22 cellular contexts compared by ENCODE assay signal in the genomic region with DNA sequence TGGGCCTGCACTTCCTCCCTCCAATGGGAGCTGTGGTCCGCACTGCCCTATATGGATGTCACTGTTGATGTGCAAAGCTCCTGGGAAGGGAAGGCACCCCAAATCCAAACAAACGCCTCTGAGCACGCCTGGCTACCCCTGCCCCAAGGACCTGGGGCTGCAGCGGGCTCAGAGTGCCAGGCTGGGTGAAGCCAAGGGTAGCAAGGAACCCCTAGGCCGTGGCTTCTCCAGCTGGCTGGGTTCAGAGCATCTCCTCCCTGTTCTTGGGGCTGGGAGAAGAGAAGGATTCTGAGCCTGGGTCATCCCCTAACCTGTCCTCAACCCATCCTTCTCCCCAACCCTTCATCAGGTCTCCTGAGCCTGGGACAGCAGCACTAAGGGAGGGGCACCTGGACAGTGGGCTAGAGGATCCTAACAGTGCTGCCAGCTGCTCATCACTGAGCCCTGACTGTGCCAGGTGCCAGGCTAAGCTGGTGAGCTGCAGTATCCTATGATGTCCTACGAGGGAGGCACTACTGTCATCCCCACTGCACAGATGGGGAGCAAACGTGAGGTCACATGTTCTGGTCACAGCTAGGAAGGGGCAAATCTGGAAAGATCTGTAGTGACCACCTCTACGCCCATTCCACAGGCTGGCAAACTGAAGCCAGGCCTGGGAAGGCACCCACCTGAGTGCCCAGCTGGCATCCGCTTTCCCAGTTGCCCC. TPM values are rescaled to one million over a fixed set of nuclear protein-coding genes. Genes with fewer than 3 reads are reported as not detected.
DNase-seq lines count a peak whose midpoint lies in the region; ATAC-seq and TF ChIP-seq lines count a peak whose summit lies in the region.
"Had no signal": no experiment of that assay in that cellular context is flagged by ENCODE, and none has a peak within 500 bp of the region (broad histone marks: within the 10 kb centered on the region; RNA-seq: fewer than 3 reads in every experiment).

No MANE protein-coding gene starts in this region.

- H3K27ac Mint-ChIP-seq in brain = peak overlapping the region in 3 of 5 experiments; percentile 21 to 82 (median 71)
- H3K27ac Mint-ChIP-seq: nephron progenitor cell had no signal

- H4K8ac ChIP-seq in neuronal stem cell (ENCODE audit: low read depth, low read length) = no peak overlapping the region

- H3K14ac ChIP-seq in neuronal stem cell (ENCODE audit: low read length) = no peak overlapping the region

- H3K79me1 ChIP-seq in neuronal stem cell (ENCODE audit: low read depth, low read length) = no peaks in the 10 kb centered on the region

- no CpG with 5 or more reads among the region's 9 CpGs for WGBS in neuronal stem cell (ENCODE audit: extremely low coverage in 2 of 2, insufficient read length in 2 of 2, insufficient replicate concordance in 1 of 2), 2 donors

- peak overlapping the region; percentile 40 for H2AK5ac ChIP-seq in neuronal stem cell (ENCODE audit: low read depth, low read length)

- H3K9me3 ChIP-seq in BLaER1 = no peaks in the 10 kb centered on the region
- H3K9me3 ChIP-seq in neuronal stem cell (replicated peaks in 1 of 2; ENCODE audit: control insufficient read depth in 2 of 2, insufficient read depth in 1 of 2, low read depth in 1 of 2, low read length in 2 of 2) = no peaks in the 10 kb centered on the region
- no peaks in the 10 kb centered on the region for H3K9me3 ChIP-seq in BE2C
- H3K9me3 ChIP-seq: Caco-2, left lung, prostate gland, tibial artery had no signal

- H3K36me3 Mint-ChIP-seq in brain = no peaks in the 10 kb centered on the region

- H3K4ac ChIP-seq in neuronal stem cell (ENCODE audit: low read length) = peak overlapping the region; percentile 55

- no peak overlapping the region for H2AFZ ChIP-seq in neuronal stem cell (ENCODE audit: low read length)

- H2BK120ac ChIP-seq in neuronal stem cell (ENCODE audit: low read depth, low read length) = peak overlapping the region; percentile 13

- H3K4me1 Mint-ChIP-seq in brain = peaks cover 57% of the 10 kb centered on the region

- TF ChIP-seq CTCF in brain (conservative IDR thresholded peaks at IDR 0.05) (no peak), BE2C (IDR thresholded peaks at IDR 0.05; ENCODE audit: low read depth, low read length) (no peak)

- no peak overlapping the region for H3K4me3 ChIP-seq in BLaER1
- H3K4me3 ChIP-seq in neuronal stem cell (ENCODE audit: low read length in 2 of 2) = no peak overlapping the region
- no peak overlapping the region for H3K4me3 ChIP-seq in BE2C (ENCODE audit: low read depth, low read length)
- H3K4me3 ChIP-seq: left lung, prostate gland, tibial artery had no signal

- H4K20me1 ChIP-seq in BLaER1 = no peaks in the 10 kb centered on the region

- peak; percentile 16 to 66 for DNase-seq in NCI-H524 (lab: John Stamatoyannopoulos, UW)
- DNase-seq in NCI-H524 treated with DMSO at 0.1 percent for 48 hours (lab: John Stamatoyannopoulos, UW) = no peak
- DNase-seq in neuronal stem cell (ENCODE audit: low spot score) = no peak
- no peak for DNase-seq in dedifferentiated amniotic fluid mesenchymal stem cell (ENCODE audit: extremely low spot score)
- no peak for DNase-seq in BE2C
- DNase-seq: activated effector memory CD4-positive, alpha-beta T cell treated with Interleukin-2 at 50 U/mL for 16 hours; central memory CD4-positive, alpha-beta T cell; foreskin keratinocyte; Karpas-422; left lung; MV-4-11; nephron progenitor cell; stimulated activated naive CD4-positive, alpha-beta T cell treated with Interleukin-2 at 50 U/mL for 16 hours had no signal

- H4K91ac ChIP-seq in neuronal stem cell (ENCODE audit: low read depth, low read length, poor library complexity) = no peak overlapping the region

- H3K36me3 ChIP-seq in BLaER1 (no peaks in the 10 kb centered on the region), neuronal stem cell (replicated peaks in 1 of 2; ENCODE audit: control insufficient read depth in 2 of 2, insufficient read depth in 2 of 2, low read length in 2 of 2) (no peaks in the 10 kb centered on the region), BE2C (no peaks in the 10 kb centered on the region)
- H3K36me3 ChIP-seq: left lung, prostate gland, tibial artery had no signal

- H3K18ac ChIP-seq in neuronal stem cell (ENCODE audit: low read length) = peak overlapping the region; percentile 44

- H3K27me3 ChIP-seq in BLaER1 = no peaks in the 10 kb centered on the region
- H3K27me3 ChIP-seq in neuronal stem cell (ENCODE audit: control insufficient read depth in 3 of 3, insufficient read depth in 3 of 3, low read depth in 1 of 3, low read length in 3 of 3) = peaks cover 0 to 69% (median 0%) of the 10 kb centered on the region in 3 experiments
- H3K27me3 ChIP-seq in BE2C = no peaks in the 10 kb centered on the region

- H3K4me1 ChIP-seq in BLaER1 (peaks cover 45% of the 10 kb centered on the region), neuronal stem cell (ENCODE audit: control insufficient read depth in 2 of 2, insufficient read depth in 1 of 2, low read depth in 1 of 2, low read length in 2 of 2) (peaks cover 8 to 11% of the 10 kb centered on the region in 2 donors), BE2C (no peaks in the 10 kb centered on the region; the same call in none of the 2 replicates)
- H3K4me1 ChIP-seq: Caco-2, foreskin keratinocyte, left lung, prostate gland had no signal

- ATAC-seq in GM21619 (IDR thresholded peaks at IDR 0.05; ENCODE audit: unreplicated experiment) = no peak
- ATAC-seq: foreskin keratinocyte, left lung had no signal

- H3K4me2 ChIP-seq in BLaER1 (peak overlapping the region; percentile 70), neuronal stem cell (ENCODE audit: insufficient read depth, low read length, poor library complexity, severe bottlenecking) (no peak overlapping the region)

- no peak overlapping the region for H3K23ac ChIP-seq in neuronal stem cell (ENCODE audit: low read depth, low read length, poor library complexity)

- H3K27ac ChIP-seq in BLaER1 (no peak overlapping the region), neuronal stem cell (replicated peaks; ENCODE audit: low read length) (no peak overlapping the region)
- H3K27ac ChIP-seq: 22Rv1, foreskin keratinocyte, left lung, prostate gland, RWPE1, tibial artery had no signal

- no peaks in the 10 kb centered on the region for H3K27me3 Mint-ChIP-seq in brain

- no peak overlapping the region for H3K4me3 Mint-ChIP-seq in brain
- H3K4me3 Mint-ChIP-seq: nephron progenitor cell had no signal

- no peaks in the 10 kb centered on the region for H3K9me3 Mint-ChIP-seq in brain
- H3K9me3 Mint-ChIP-seq: nephron progenitor cell had no signal

- H2BK12ac ChIP-seq in neuronal stem cell (ENCODE audit: low read length) = no peak overlapping the region

- H2BK5ac ChIP-seq in neuronal stem cell (ENCODE audit: low read length) = no peak overlapping the region

- H2BK15ac ChIP-seq in neuronal stem cell (ENCODE audit: low read length) = no peak overlapping the region

- H3K9ac ChIP-seq in BLaER1 = no peak overlapping the region
- peak overlapping the region; percentile 47 for H3K9ac ChIP-seq in neuronal stem cell (ENCODE audit: low read depth, low read length, poor library complexity)

RNA-seq across cellular contexts. Expression of gene SSTR3, which starts 3.0 kb away (rescaled TPM):
- polyA plus RNA-seq in brain (ENCODE audit: insufficient read depth, low read depth, low replicate concordance) = 1.6 TPM
- 0.22 TPM for polyA plus RNA-seq in neuronal stem cell (2013, experiment 1 of 2)
- 0.28 TPM for polyA plus RNA-seq in neuronal stem cell (2013, experiment 2 of 2)
- polyA plus RNA-seq in BE2C (2012; ENCODE audit: insufficient read depth, insufficient read length, low read depth) = 1.7 TPM
- polyA plus RNA-seq: aorta, foreskin keratinocyte had no signal

RNA-seq across cellular contexts. Expression of gene C1QTNF6, which starts 21.2 kb away (rescaled TPM):
- 4.9 TPM for polyA plus RNA-seq in brain (ENCODE audit: insufficient read depth, low read depth, low replicate concordance)
- 17.0 TPM for polyA plus RNA-seq in neuronal stem cell (2013, experiment 1 of 2)
- 18.2 TPM for polyA plus RNA-seq in neuronal stem cell (2013, experiment 2 of 2)
- 9.3 TPM for polyA plus RNA-seq in BE2C (2012; ENCODE audit: insufficient read depth, insufficient read length, low read depth)

RNA-seq across cellular contexts. Expression of gene RAC2, which starts 34.8 kb away (rescaled TPM):
- polyA plus RNA-seq in brain (ENCODE audit: insufficient read depth, low read depth, low replicate concordance) = 3.3 TPM
- 1.2 TPM for polyA plus RNA-seq in neuronal stem cell (2013, experiment 1 of 2)
- 1.1 TPM for polyA plus RNA-seq in neuronal stem cell (2013, experiment 2 of 2)
- polyA plus RNA-seq in BE2C (2012; ENCODE audit: insufficient read depth, insufficient read length, low read depth) = 9.8 TPM

RNA-seq across cellular contexts. Expression of gene IL2RB, which starts 59.6 kb away (rescaled TPM):
- polyA plus RNA-seq in brain (ENCODE audit: insufficient read depth, low read depth, low replicate concordance) = 1.2 TPM
- polyA plus RNA-seq in neuronal stem cell (2013, experiment 1 of 2) = 0.47 TPM
- polyA plus RNA-seq in neuronal stem cell (2013, experiment 2 of 2) = 0.43 TPM
- 1.8 TPM for polyA plus RNA-seq in BE2C (2012; ENCODE audit: insufficient read depth, insufficient read length, low read depth)

Comparison
In these comparisons a context has a peak if more than half of its experiments do, and no peak if none do; other contexts are left out.
1. DNase-seq: peak in NCI-H524 (2 of 2); none in NCI-H524 treated with DMSO at 0.1 percent for 48 hours (single experiment), neuronal stem cell (single experiment), dedifferentiated amniotic fluid mesenchymal stem cell (single experiment) and BE2C (single experiment).